Comparison of ENCODE assay signal across 9 cellular contexts in genomic region chr3:50241163-50241562, GRCh38. TPM values are rescaled to one million over a fixed set of nuclear protein-coding genes. Genes with fewer than 3 reads are reported as not detected.
A peak's percentile ranks its signal among the peaks of the same experiment; 100 is the strongest.
DNase-seq lines count a peak whose midpoint lies in the region; ATAC-seq and TF ChIP-seq lines count a peak whose summit lies in the region.
"Had no signal": no experiment of that assay in that cellular context is flagged by ENCODE, and none has a peak within 500 bp of the region (broad histone marks: within the 10 kb centered on the region; RNA-seq: fewer than 3 reads in every experiment).

No MANE protein-coding gene starts in this region.

- ATAC-seq in left lung (no peak), HG03097 (IDR thresholded peaks at IDR 0.05; ENCODE audit: low FRiP score, unreplicated experiment) (no peak), GM19397 (IDR thresholded peaks at IDR 0.05; ENCODE audit: unreplicated experiment) (no peak)

- H3K36me3 ChIP-seq in left lung: peaks cover 0 to 42% of the 10 kb centered on the region in 2 donors
- H3K36me3 ChIP-seq in thymus (ENCODE audit: control insufficient read depth, insufficient read depth): peaks cover 24% of the 10 kb centered on the region

- peak overlapping the region; percentile 95 for H3K27ac Mint-ChIP-seq in activated naive CD4-positive, alpha-beta T cell treated with anti-CD3 and anti-CD28 coated beads for 36 hours
- H3K27ac Mint-ChIP-seq in activated naive CD8-positive, alpha-beta T cell: peak overlapping the region; percentile 90

- H3K27ac ChIP-seq in left lung: peak overlapping the region; percentile 88 to 98
- H3K27ac ChIP-seq in thymus (ENCODE audit: low read depth): peak overlapping the region; percentile 57

- H3K9me3 Mint-ChIP-seq in activated naive CD4-positive, alpha-beta T cell treated with anti-CD3 and anti-CD28 coated beads for 36 hours: no peaks in the 10 kb centered on the region
- no peaks in the 10 kb centered on the region for H3K9me3 Mint-ChIP-seq in activated naive CD8-positive, alpha-beta T cell (ENCODE audit: low read depth)

- 86% methylated on average over 4 of the region's 4 CpGs for WGBS in thymus

- H3K27me3 Mint-ChIP-seq in activated naive CD4-positive, alpha-beta T cell treated with anti-CD3 and anti-CD28 coated beads for 36 hours (ENCODE audit: low read depth): no peaks in the 10 kb centered on the region
- no peaks in the 10 kb centered on the region for H3K27me3 Mint-ChIP-seq in activated naive CD8-positive, alpha-beta T cell

- CTCF ChIA-PET in activated naive CD4-positive, alpha-beta T cell treated with anti-CD3 and anti-CD28 coated beads for 36 hours (lab: Charles Lee): interaction anchor here (0.7 to 4.1 kb wide), 4 partner anchors 11 to 47 kb away, joined by 3 to 38 read pairs (median 4); no protein-coding TSS in a partner anchor

- intact Hi-C loops in activated naive CD4-positive, alpha-beta T cell treated with anti-CD3 and anti-CD28 coated beads for 36 hours (cut with micrococcal nuclease): no loop called here
- intact Hi-C loops in left lung (cut with DNase I): no loop called here

- H3K4me1 Mint-ChIP-seq in activated naive CD4-positive, alpha-beta T cell treated with anti-CD3 and anti-CD28 coated beads for 36 hours (ENCODE audit: low read depth): peaks cover 77% of the 10 kb centered on the region
- H3K4me1 Mint-ChIP-seq in activated naive CD8-positive, alpha-beta T cell (ENCODE audit: low read depth): peaks cover 67% of the 10 kb centered on the region

- H3K4me3 Mint-ChIP-seq in activated naive CD4-positive, alpha-beta T cell treated with anti-CD3 and anti-CD28 coated beads for 36 hours: no peak overlapping the region
- H3K4me3 Mint-ChIP-seq in activated naive CD8-positive, alpha-beta T cell: peak overlapping the region; percentile 8

- H3K4me3 ChIP-seq in left lung (peak overlapping the region in 1 of 2 donors; percentile 26), thymus (ENCODE audit: low read length) (no peak overlapping the region)

- TF ChIP-seq CTCF in left lung (IDR thresholded peaks at IDR 0.05): no peak

- H3K9me3 ChIP-seq in left lung (no peaks in the 10 kb centered on the region), thymus (ENCODE audit: control insufficient read depth) (no peaks in the 10 kb centered on the region)

- H3K36me3 Mint-ChIP-seq in activated naive CD4-positive, alpha-beta T cell treated with anti-CD3 and anti-CD28 coated beads for 36 hours (ENCODE audit: low read depth): peaks cover 10% of the 10 kb centered on the region
- no peaks in the 10 kb centered on the region for H3K36me3 Mint-ChIP-seq in activated naive CD8-positive, alpha-beta T cell

- H3K27me3 ChIP-seq in left lung (no peaks in the 10 kb centered on the region), thymus (ENCODE audit: control insufficient read depth, insufficient read depth) (no peaks in the 10 kb centered on the region)

- H3K4me1 ChIP-seq in left lung (peaks cover 56 to 81% of the 10 kb centered on the region in 2 donors), thymus (ENCODE audit: control insufficient read depth, insufficient read depth, low read length) (peaks cover 34% of the 10 kb centered on the region)

- no peak for DNase-seq in activated naive CD4-positive, alpha-beta T cell treated with anti-CD3 and anti-CD28 coated beads for 36 hours
- DNase-seq in activated naive CD4-positive, alpha-beta T cell treated with anti-CD3 and anti-CD28 coated beads, Interleukin-2, amount 50 U/mL, for 16 hours: no peak
- DNase-seq in left lung: no peak
- DNase-seq in stimulated activated CD4-positive, alpha-beta T cell treated with anti-CD3 and anti-CD28 coated beads, Interleukin-1b, Interleukin-23, amount 100 ng/mL, for 48 hours: no peak

RNA-seq across cellular contexts. Expression of gene GNAI2, which starts 5.2 kb away (rescaled TPM):
- 100 to 1,000 TPM; 272 to 276 TPM for total RNA-seq in activated naive CD4-positive, alpha-beta T cell treated with anti-CD3 and anti-CD28 coated beads for 36 hours
- total RNA-seq in left lung: 100 to 1,000 TPM; 266 to 381 TPM
- 187 TPM for polyA plus RNA-seq in thymus

RNA-seq across cellular contexts. Expression of gene SEMA3B, which starts 27.8 kb away (rescaled TPM):
- under 1 TPM; 0.33 to 0.37 TPM for total RNA-seq in activated naive CD4-positive, alpha-beta T cell treated with anti-CD3 and anti-CD28 coated beads for 36 hours
- total RNA-seq in left lung: 10 to 100 TPM; 56.8 to 92.7 TPM
- polyA plus RNA-seq in thymus: 4.8 TPM

RNA-seq across cellular contexts. Expression of gene SLC38A3, which starts 36.1 kb away (rescaled TPM):
- not detected for total RNA-seq in activated naive CD4-positive, alpha-beta T cell treated with anti-CD3 and anti-CD28 coated beads for 36 hours
- under 1 TPM in 1 of 2 donors, not detected in 1; 0.23 TPM for total RNA-seq in left lung
- polyA plus RNA-seq in thymus: 0.18 TPM

RNA-seq across cellular contexts. Expression of gene LSMEM2, which starts 37.7 kb away (rescaled TPM):
- not detected for total RNA-seq in activated naive CD4-positive, alpha-beta T cell treated with anti-CD3 and anti-CD28 coated beads for 36 hours
- under 1 TPM in 1 of 2 donors, not detected in 1; 0.24 TPM for total RNA-seq in left lung
- 0.11 TPM for polyA plus RNA-seq in thymus

RNA-seq across cellular contexts. Expression of gene GNAT1, which starts 49.8 kb away (rescaled TPM):
- not detected for total RNA-seq in activated naive CD4-positive, alpha-beta T cell treated with anti-CD3 and anti-CD28 coated beads for 36 hours
- total RNA-seq in left lung: not detected
- polyA plus RNA-seq in thymus: 0.05 TPM
- total RNA-seq: lower leg skin had no signal

Comparison
In these comparisons a context has a peak if more than half of its experiments do, and no peak if none do; other contexts are left out.
1. RNA of gene SEMA3B, which starts 27.8 kb away (total RNA-seq): 56.8 to 92.7 TPM in left lung; 0.33 to 0.37 TPM in activated naive CD4-positive, alpha-beta T cell treated with anti-CD3 and anti-CD28 coated beads for 36 hours; every median in the first group is over 10 times any median in the second.